ENCODE assay signal across 8 cellular contexts in the genomic region with DNA sequence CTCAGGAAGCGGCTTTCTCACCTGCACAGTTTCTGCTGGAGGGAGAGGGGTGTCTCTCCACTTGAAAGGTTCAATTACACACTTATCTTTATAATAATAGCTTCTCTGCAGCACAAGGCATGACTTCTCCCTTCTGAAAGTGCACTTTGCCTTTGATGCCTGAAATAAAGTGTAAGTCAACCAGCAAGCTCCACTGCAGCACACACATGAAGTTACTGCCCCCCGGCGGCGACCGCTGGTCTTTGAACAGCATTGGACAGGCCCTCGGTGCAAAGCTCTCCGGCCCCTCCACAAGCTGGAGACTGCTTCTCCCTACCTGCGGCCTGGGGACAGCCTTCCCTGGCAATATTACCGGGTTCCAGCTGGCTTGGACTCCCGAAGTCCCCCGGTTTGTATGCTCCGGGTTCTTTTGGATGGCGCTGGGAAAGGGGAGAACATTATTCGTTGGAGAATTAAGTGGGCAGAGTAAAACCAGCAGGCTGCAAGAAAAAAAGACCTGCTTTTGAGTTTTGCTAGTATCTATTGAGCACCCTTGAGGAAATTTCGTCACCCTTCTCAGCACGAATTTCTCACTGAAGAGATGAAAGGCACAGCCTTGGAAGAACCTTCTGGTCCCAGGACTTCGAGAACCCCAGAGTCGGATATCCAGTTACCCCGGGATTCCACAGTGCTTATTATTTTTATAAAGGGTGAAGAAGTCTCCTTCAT. TPM values are rescaled to one million over a fixed set of nuclear protein-coding genes. Genes with fewer than 3 reads are reported as not detected.
DNase-seq lines count a peak whose midpoint lies in the region; ATAC-seq, FAIRE-seq and TF ChIP-seq lines count a peak whose summit lies in the region.

No MANE protein-coding gene starts in this region.

- no peak for TF ChIP-seq EP300 in HepG2 (IDR thresholded peaks at IDR 0.05; ENCODE audit: low read depth in 2 of 2, low read length in 2 of 2)
- TF ChIP-seq EP300 in HepG2 (CRISPR knock-in tag; IDR thresholded peaks at IDR 0.05; ENCODE audit: borderline replicate concordance): no peak

- peak overlapping the region; percentile 41 for H3K27ac ChIP-seq in cingulate gyrus (ENCODE audit: low read depth, low read length)
- H3K27ac ChIP-seq in HepG2 (ENCODE audit: extremely low read length, insufficient read depth, low read length): no peak overlapping the region

- FAIRE-seq in HepG2 (lab: Jason Lieb, UNC): no peak

- peak; percentile 79 for DNase-seq in D341Med (ENCODE audit: low spot score)
- peak; percentile 91 for DNase-seq in NCI-H510A (lab: John Stamatoyannopoulos, UW)
- peak; percentile 82 for DNase-seq in activated CD4-positive, alpha-beta T cell treated with anti-CD3 and anti-CD28 coated beads for 48 hours
- DNase-seq in HepG2 (ENCODE audit: low spot score): peak; percentile 59
- peak; percentile 58 to 59 for DNase-seq in stimulated activated CD4-positive, alpha-beta T cell treated with anti-CD3 and anti-CD28 coated beads, Interleukin-4, amount 100 ng/mL, for 48 hours (ENCODE audit: low read depth in 2 of 2)

- no peak overlapping the region for H3K9ac ChIP-seq in HepG2 (ENCODE audit: insufficient read depth, low read depth, low read length)

- H3K9me3 ChIP-seq in HepG2 (ENCODE audit: low read length): no peaks in the 10 kb centered on the region

- H3K4me3 ChIP-seq in HepG2 (replicated peaks in 1 of 3; ENCODE audit: insufficient read depth in 1 of 3, low read depth in 2 of 3, low read length in 3 of 3): no peak overlapping the region

- H2AFZ ChIP-seq in HepG2 (ENCODE audit: low read length): no peak overlapping the region

- peaks cover 5% of the 10 kb centered on the region; the same call in 1 of the 2 replicates for H3K4me1 ChIP-seq in HepG2 (ENCODE audit: insufficient read depth, low read length)

- no TSS peak for BruUV-seq in HepG2 (replicated peaks; lab: Mats Ljungman, UMichigan)

- in situ Hi-C loops in HepG2 (cut with HindIII; ENCODE audit: extremely low pct_ligation_motif_present, low pct_unique_long_range_greater_than_20kb): no loop called here

- CTCF ChIA-PET in HepG2 (lab: Yijun Ruan, JAX; ENCODE audit: low intra/inter-chr PET ratio, low total read pairs): interaction anchor here (1.0 to 3.6 kb wide), 3 partner anchors 59 to 242 kb away, joined by 3 to 50 read pairs (median 5); no protein-coding TSS in a partner anchor

- ATAC-seq in HG02678 (IDR thresholded peaks at IDR 0.05; ENCODE audit: unreplicated experiment) (peak; percentile 62), HepG2 (peak; percentile 100), GM18519 (IDR thresholded peaks at IDR 0.05; ENCODE audit: low FRiP score, unreplicated experiment) (no peak)

- peak; percentile 93 for TF ChIP-seq CTCF in HepG2 (CRISPR knock-in tag; IDR thresholded peaks at IDR 0.05)

- WGBS in HepG2 (ENCODE audit: low lambda C conversion rate): 33% methylated on average over 15 of the region's 19 CpGs

- POLR2A ChIA-PET in HepG2 (lab: Yijun Ruan, JAX): interaction anchor here (1.1 to 1.9 kb wide), 3 partner anchors 76 to 93 kb away, joined by 3 to 5 read pairs (median 4); no protein-coding TSS in a partner anchor

- no peaks in the 10 kb centered on the region for H3K27me3 ChIP-seq in HepG2 (ENCODE audit: control insufficient read depth in 1 of 2, insufficient read depth in 2 of 2, low read length in 2 of 2)

- H3K79me2 ChIP-seq in HepG2 (ENCODE audit: insufficient read depth, low read length): no peaks in the 10 kb centered on the region

- no peak overlapping the region for H3K4me2 ChIP-seq in HepG2 (ENCODE audit: low read depth, low read length)

- no peaks in the 10 kb centered on the region for H4K20me1 ChIP-seq in HepG2 (ENCODE audit: insufficient read depth, low read length)

- TF ChIP-seq RAD21 in HepG2 (CRISPR knock-in tag; IDR thresholded peaks at IDR 0.05): peak; percentile 80

- intact Hi-C loops in HepG2 (cut with micrococcal nuclease; ENCODE audit: unreplicated experiment): loop anchor here (1.0 to 5.0 kb wide), 2 partner anchors 81 to 93 kb away; no protein-coding TSS in a partner anchor

- no peaks in the 10 kb centered on the region for H3K36me3 ChIP-seq in HepG2 (replicated peaks in 1 of 2; ENCODE audit: control insufficient read depth in 1 of 2, insufficient read depth in 2 of 2, low read length in 2 of 2)

- no peak for TF ChIP-seq POLR2A in HepG2 (IDR thresholded peaks at IDR 0.05; ENCODE audit: insufficient read depth in 1 of 2, low read depth in 2 of 2, low read length in 2 of 2)

TF ChIP-seq in HepG2, 621 proteins besides CTCF, POLR2A, EP300 and RAD21 (continues in another document):
- TF ChIP-seq, protein P1, sequence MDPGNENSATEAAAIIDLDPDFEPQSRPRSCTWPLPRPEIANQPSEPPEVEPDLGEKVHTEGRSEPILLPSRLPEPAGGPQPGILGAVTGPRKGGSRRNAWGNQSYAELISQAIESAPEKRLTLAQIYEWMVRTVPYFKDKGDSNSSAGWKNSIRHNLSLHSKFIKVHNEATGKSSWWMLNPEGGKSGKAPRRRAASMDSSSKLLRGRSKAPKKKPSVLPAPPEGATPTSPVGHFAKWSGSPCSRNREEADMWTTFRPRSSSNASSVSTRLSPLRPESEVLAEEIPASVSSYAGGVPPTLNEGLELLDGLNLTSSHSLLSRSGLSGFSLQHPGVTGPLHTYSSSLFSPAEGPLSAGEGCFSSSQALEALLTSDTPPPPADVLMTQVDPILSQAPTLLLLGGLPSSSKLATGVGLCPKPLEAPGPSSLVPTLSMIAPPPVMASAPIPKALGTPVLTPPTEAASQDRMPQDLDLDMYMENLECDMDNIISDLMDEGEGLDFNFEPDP (CRISPR knock-in tag; conservative IDR thresholded peaks at IDR 0.05): no peak
- TF ChIP-seq ZNF383 (CRISPR knock-in tag; IDR thresholded peaks at IDR 0.05; ENCODE audit: borderline replicate concordance): no peak
- TF ChIP-seq, protein P2, sequence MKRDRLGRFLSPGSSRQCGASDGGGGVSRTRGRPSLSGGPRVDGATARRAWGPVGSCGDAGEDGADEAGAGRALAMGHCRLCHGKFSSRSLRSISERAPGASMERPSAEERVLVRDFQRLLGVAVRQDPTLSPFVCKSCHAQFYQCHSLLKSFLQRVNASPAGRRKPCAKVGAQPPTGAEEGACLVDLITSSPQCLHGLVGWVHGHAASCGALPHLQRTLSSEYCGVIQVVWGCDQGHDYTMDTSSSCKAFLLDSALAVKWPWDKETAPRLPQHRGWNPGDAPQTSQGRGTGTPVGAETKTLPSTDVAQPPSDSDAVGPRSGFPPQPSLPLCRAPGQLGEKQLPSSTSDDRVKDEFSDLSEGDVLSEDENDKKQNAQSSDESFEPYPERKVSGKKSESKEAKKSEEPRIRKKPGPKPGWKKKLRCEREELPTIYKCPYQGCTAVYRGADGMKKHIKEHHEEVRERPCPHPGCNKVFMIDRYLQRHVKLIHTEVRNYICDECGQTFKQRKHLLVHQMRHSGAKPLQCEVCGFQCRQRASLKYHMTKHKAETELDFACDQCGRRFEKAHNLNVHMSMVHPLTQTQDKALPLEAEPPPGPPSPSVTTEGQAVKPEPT (CRISPR knock-in tag; IDR thresholded peaks at IDR 0.05; ENCODE audit: low read depth): no peak
- TF ChIP-seq SALL1 (CRISPR knock-in tag; IDR thresholded peaks at IDR 0.05): peak; percentile 25; the same call in 1 of the 2 replicates
- no peak for TF ChIP-seq KDM3A (CRISPR knock-in tag; IDR thresholded peaks at IDR 0.05; ENCODE audit: low read depth)
- TF ChIP-seq, protein P3, sequence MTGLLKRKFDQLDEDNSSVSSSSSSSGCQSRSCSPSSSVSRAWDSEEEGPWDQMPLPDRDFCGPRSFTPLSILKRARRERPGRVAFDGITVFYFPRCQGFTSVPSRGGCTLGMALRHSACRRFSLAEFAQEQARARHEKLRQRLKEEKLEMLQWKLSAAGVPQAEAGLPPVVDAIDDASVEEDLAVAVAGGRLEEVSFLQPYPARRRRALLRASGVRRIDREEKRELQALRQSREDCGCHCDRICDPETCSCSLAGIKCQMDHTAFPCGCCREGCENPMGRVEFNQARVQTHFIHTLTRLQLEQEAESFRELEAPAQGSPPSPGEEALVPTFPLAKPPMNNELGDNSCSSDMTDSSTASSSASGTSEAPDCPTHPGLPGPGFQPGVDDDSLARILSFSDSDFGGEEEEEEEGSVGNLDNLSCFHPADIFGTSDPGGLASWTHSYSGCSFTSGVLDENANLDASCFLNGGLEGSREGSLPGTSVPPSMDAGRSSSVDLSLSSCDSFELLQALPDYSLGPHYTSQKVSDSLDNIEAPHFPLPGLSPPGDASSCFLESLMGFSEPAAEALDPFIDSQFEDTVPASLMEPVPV (CRISPR knock-in tag; IDR thresholded peaks at IDR 0.05): no peak
- TF ChIP-seq FOSL2 (CRISPR knock-in tag; IDR thresholded peaks at IDR 0.05): 0 out of 2 replicates have a peak, but pooled peaks have one; percentile 14
- TF ChIP-seq JARID2 (CRISPR knock-in tag; IDR thresholded peaks at IDR 0.05; ENCODE audit: insufficient replicate concordance): no peak

RNA-seq across cellular contexts. Expression of a gene that starts 11.8 kb away (rescaled TPM):
- 34.1 and 35.1 TPM in 2 replicates for total RNA-seq in HepG2 (2016; rRNA removed; fragmentation: Illumina TruSeq; extraction: Trizol)
- total RNA-seq in HepG2 (2016; cell fraction: cytosol; rRNA removed; fragmentation: Illumina TruSeq; extraction: Trizol; ENCODE audit: low read depth): 7.0 and 9.0 TPM in 2 replicates
- 34.2 and 35.1 TPM in 2 replicates for total RNA-seq in HepG2 (2016; cell fraction: insoluble cytoplasmic fraction; rRNA removed; fragmentation: Illumina TruSeq; extraction: Trizol)
- total RNA-seq in HepG2 (2016; cell fraction: membrane; rRNA removed; fragmentation: Illumina TruSeq; extraction: Trizol): 18.9 and 22.0 TPM in 2 replicates
- total RNA-seq in HepG2 (2016; cell fraction: nucleus; rRNA removed; fragmentation: Illumina TruSeq; extraction: Trizol): 25.9 and 26.8 TPM in 2 replicates
- 8.5 and 9.4 TPM in 2 replicates for polyA plus RNA-seq in HepG2 (2011; rRNA removed)
- polyA plus RNA-seq in HepG2 (2011; cell fraction: cytosol; rRNA removed): 5.5 and 8.2 TPM in 2 replicates
- polyA plus RNA-seq in HepG2 (2011; cell fraction: nucleus; rRNA removed): 6.0 and 7.7 TPM in 2 replicates
- 10.5 and 13.0 TPM in 2 replicates for polyA plus RNA-seq in HepG2 (2012)
- polyA plus RNA-seq in HepG2 (2016; cell fraction: cytosol; fragmentation: Illumina TruSeq; extraction: Trizol; ENCODE audit: low read depth): 5.4 and 6.4 TPM in 2 replicates
- 34.4 and 35.4 TPM in 2 replicates for polyA plus RNA-seq in HepG2 (2016; cell fraction: insoluble cytoplasmic fraction; fragmentation: Illumina TruSeq; extraction: Trizol; ENCODE audit: low read depth)
- polyA plus RNA-seq in HepG2 (2016; cell fraction: membrane; fragmentation: Illumina TruSeq; extraction: Trizol; ENCODE audit: low read depth): 14.7 and 15.5 TPM in 2 replicates
- polyA plus RNA-seq in HepG2 (2016; cell fraction: nucleus; fragmentation: Illumina TruSeq; extraction: Trizol; ENCODE audit: insufficient read depth, low read depth): 25.3 and 26.9 TPM in 2 replicates
- 9.4 and 14.1 TPM in 2 replicates for polyA minus RNA-seq in HepG2 (2011; rRNA and poly(A)+ RNA removed; ENCODE audit: low replicate concordance)
- 8.4 and 9.4 TPM in 2 replicates for polyA minus RNA-seq in HepG2 (2011; cell fraction: cytosol; rRNA and poly(A)+ RNA removed)
- 19.4 and 30.5 TPM in 2 replicates for polyA minus RNA-seq in HepG2 (2011; cell fraction: nucleus; rRNA and poly(A)+ RNA removed)
